In genomic region chr1:206658264-206658980, GRCh38 we compare ENCODE assay signal across 8 cellular contexts. TPM values are rescaled to one million over a fixed set of nuclear protein-coding genes. Genes with fewer than 3 reads are reported as not detected.
DNase-seq lines count a peak whose midpoint lies in the region; ATAC-seq, FAIRE-seq and TF ChIP-seq lines count a peak whose summit lies in the region.

No MANE protein-coding gene starts in this region.

- ATAC-seq in left lung (peak; percentile 59), GM21717 (IDR thresholded peaks at IDR 0.05; ENCODE audit: unreplicated experiment) (no peak)

- no peak for FAIRE-seq in frontal cortex (lab: Jason Lieb, UNC)

- no peak for TF ChIP-seq POLR2A in stomach (IDR thresholded peaks at IDR 0.05)

- H3K4me3 ChIP-seq in BLaER1 (peak overlapping the region; percentile 59), HEK293 (ENCODE audit: low read depth, low read length) (no peak overlapping the region), astrocyte of the spinal cord (ENCODE audit: low read depth, low read length) (no peak overlapping the region), left lung (no peak overlapping the region), stomach (no peak overlapping the region)

- peaks cover 96% of the 10 kb centered on the region for H3K4me1 ChIP-seq in BLaER1
- H3K4me1 ChIP-seq in HEK293 (ENCODE audit: control insufficient read depth, insufficient read depth, low read length) = peaks cover 8% of the 10 kb centered on the region
- peaks cover 11 to 17% of the 10 kb centered on the region in 2 donors for H3K4me1 ChIP-seq in left lung
- peaks cover 23 to 52% (median 35%) of the 10 kb centered on the region in 4 donors for H3K4me1 ChIP-seq in stomach

- H3K9ac ChIP-seq in BLaER1 = peak overlapping the region; percentile 90

- in situ Hi-C loops in astrocyte of the spinal cord (cut with HindIII; ENCODE audit: low sequenced_read_pairs) = no loop called here

- WGBS in stomach, 5 donors = 48 to 59% (median 57%) methylated on average over 22 of the region's 22 CpGs

- intact Hi-C loops in left lung (cut with DNase I) = no loop called here
- intact Hi-C loops in stomach (cut with DNase I; ENCODE audit: low total_unique reads) = no loop called here

- H3K9me3 ChIP-seq in BLaER1 (no peaks in the 10 kb centered on the region), HEK293 (ENCODE audit: control insufficient read depth, insufficient read depth, low read depth, low read length) (no peaks in the 10 kb centered on the region), left lung (no peaks in the 10 kb centered on the region), stomach (no peaks in the 10 kb centered on the region)

- TF ChIP-seq EP300 in stomach (IDR thresholded peaks at IDR 0.05) = no peak

- peaks cover 2% of the 10 kb centered on the region; the same call in 1 of the 2 replicates for H4K20me1 ChIP-seq in BLaER1

- H3K4me2 ChIP-seq in BLaER1 = peak overlapping the region; percentile 95

- H3K36me3 ChIP-seq in BLaER1 (peaks cover 16% of the 10 kb centered on the region; the same call in 1 of the 2 replicates), HEK293 (ENCODE audit: control insufficient read depth in 2 of 2, insufficient read depth in 1 of 2, low read length in 2 of 2) (no peaks in the 10 kb centered on the region), left lung (no peaks in the 10 kb centered on the region), stomach (no peaks in the 10 kb centered on the region)

- DNase-seq in SKM-1 treated with dmso at 0.1 percent for 144 hours (lab: John Stamatoyannopoulos, UW; ENCODE audit: unreplicated experiment) = peak; percentile 69
- peak; percentile 27 for DNase-seq in astrocyte of the spinal cord (ENCODE audit: low read depth, low spot score)
- peak in 1 of 2 donors; percentile 91 for DNase-seq in left lung
- DNase-seq in stomach = peak; percentile 44
- DNase-seq in frontal cortex (ENCODE audit: low spot score in 2 of 2) = no peak

- H3K27me3 ChIP-seq in BLaER1 = no peaks in the 10 kb centered on the region
- H3K27me3 ChIP-seq in left lung = peaks cover 0 to 9% of the 10 kb centered on the region in 2 donors
- H3K27me3 ChIP-seq in stomach = no peaks in the 10 kb centered on the region

- POLR2A ChIA-PET in HEK293 (lab: Yijun Ruan, JAX) = interaction anchor here (1.3 to 1.8 kb wide), 3 partner anchors 23 to 395 kb away, joined by 4 to 7 read pairs (median 5); partner anchors contain the start of genes DYRK3 and PFKFB2

- H3K27ac ChIP-seq in BLaER1 = peak overlapping the region; percentile 98
- H3K27ac ChIP-seq in HEK293 (ENCODE audit: extremely low read depth, low read depth, low read length) = no peak overlapping the region
- no peak overlapping the region for H3K27ac ChIP-seq in left lung
- peak overlapping the region; percentile 74 to 80 (median 77) for H3K27ac ChIP-seq in stomach

- TF ChIP-seq CTCF in HEK293 (tag by site-specific recombination; IDR thresholded peaks at IDR 0.05) (peak; percentile 64; the same call in 1 of the 2 replicates), astrocyte of the spinal cord (IDR thresholded peaks at IDR 0.05; ENCODE audit: low read depth, low read length) (peak; percentile 81), left lung (IDR thresholded peaks at IDR 0.05) (peak; percentile 64 to 79), stomach (IDR thresholded peaks at IDR 0.05) (peak in 3 of 7 experiments; percentile 53 to 72 (median 61))

- CTCF ChIA-PET in HEK293 (lab: Yijun Ruan, JAX) = interaction anchor here (0.7 to 25.1 kb wide), 20 partner anchors 9 to 326 kb away, joined by 3 to 380 read pairs (median 4); partner anchors contain the start of gene DYRK3

TF ChIP-seq in HEK293, 187 proteins besides CTCF, POLR2A, EP300 and RAD21 (continues in another document):
- TF ChIP-seq GLIS2 (tag by site-specific recombination; IDR thresholded peaks at IDR 0.05) = peak; percentile 44; the same call in 1 of the 2 replicates
- TF ChIP-seq ZNF473 (tag by site-specific recombination; IDR thresholded peaks at IDR 0.05) = no peak
- TF ChIP-seq ZNF157 (tag by site-specific recombination; IDR thresholded peaks at IDR 0.05) = no peak
- peak; percentile 75 for TF ChIP-seq ZNF341 (tag by site-specific recombination; IDR thresholded peaks at IDR 0.05; ENCODE audit: low read depth)
- peak; percentile 74 for TF ChIP-seq GLIS1 (tag by site-specific recombination; IDR thresholded peaks at IDR 0.05)
- peak; percentile 60 for TF ChIP-seq ZIC2 (tag by site-specific recombination; IDR thresholded peaks at IDR 0.05)
- TF ChIP-seq, protein P1, sequence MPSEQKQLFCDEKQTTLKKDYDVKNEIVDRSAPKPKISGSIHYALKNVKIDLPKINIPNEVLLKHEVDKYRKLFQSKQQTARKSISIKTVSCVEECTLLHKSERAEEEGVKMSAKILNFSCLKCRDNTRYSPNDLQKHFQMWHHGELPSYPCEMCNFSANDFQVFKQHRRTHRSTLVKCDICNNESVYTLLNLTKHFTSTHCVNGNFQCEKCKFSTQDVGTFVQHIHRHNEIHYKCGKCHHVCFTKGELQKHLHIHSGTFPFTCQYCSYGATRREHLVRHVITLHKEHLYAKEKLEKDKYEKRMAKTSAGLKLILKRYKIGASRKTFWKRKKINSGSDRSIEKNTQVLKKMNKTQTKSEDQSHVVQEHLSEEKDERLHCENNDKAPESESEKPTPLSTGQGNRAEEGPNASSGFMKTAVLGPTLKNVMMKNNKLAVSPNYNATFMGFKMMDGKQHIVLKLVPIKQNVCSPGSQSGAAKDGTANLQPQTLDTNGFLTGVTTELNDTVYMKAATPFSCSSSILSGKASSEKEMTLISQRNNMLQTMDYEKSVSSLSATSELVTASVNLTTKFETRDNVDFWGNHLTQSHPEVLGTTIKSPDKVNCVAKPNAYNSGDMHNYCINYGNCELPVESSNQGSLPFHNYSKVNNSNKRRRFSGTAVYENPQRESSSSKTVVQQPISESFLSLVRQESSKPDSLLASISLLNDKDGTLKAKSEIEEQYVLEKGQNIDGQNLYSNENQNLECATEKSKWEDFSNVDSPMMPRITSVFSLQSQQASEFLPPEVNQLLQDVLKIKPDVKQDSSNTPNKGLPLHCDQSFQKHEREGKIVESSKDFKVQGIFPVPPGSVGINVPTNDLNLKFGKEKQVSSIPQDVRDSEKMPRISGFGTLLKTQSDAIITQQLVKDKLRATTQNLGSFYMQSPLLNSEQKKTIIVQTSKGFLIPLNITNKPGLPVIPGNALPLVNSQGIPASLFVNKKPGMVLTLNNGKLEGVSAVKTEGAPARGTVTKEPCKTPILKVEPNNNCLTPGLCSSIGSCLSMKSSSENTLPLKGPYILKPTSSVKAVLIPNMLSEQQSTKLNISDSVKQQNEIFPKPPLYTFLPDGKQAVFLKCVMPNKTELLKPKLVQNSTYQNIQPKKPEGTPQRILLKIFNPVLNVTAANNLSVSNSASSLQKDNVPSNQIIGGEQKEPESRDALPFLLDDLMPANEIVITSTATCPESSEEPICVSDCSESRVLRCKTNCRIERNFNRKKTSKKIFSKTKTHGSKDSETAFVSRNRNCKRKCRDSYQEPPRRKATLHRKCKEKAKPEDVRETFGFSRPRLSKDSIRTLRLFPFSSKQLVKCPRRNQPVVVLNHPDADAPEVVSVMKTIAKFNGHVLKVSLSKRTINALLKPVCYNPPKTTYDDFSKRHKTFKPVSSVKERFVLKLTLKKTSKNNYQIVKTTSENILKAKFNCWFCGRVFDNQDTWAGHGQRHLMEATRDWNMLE (tag by site-specific recombination; conservative IDR thresholded peaks at IDR 0.05; ENCODE audit: low read depth) = no peak
- TF ChIP-seq ZNF830 (tag by site-specific recombination; IDR thresholded peaks at IDR 0.05; ENCODE audit: low read depth) = no peak
- TF ChIP-seq SP2 (tag by site-specific recombination; IDR thresholded peaks at IDR 0.05) = no peak
- no peak for TF ChIP-seq ZNF239 (tag by site-specific recombination; IDR thresholded peaks at IDR 0.05)
- 0 out of 2 replicates have a peak, but pooled peaks have one; percentile 15 for TF ChIP-seq ZBTB17 (tag by site-specific recombination; IDR thresholded peaks at IDR 0.05)
- no peak for TF ChIP-seq GLI2 (tag by site-specific recombination; IDR thresholded peaks at IDR 0.05; ENCODE audit: borderline replicate concordance, low read depth)
- TF ChIP-seq PRDM6 (tag by site-specific recombination; IDR thresholded peaks at IDR 0.05) = no peak
- TF ChIP-seq ZNF391 (tag by site-specific recombination; IDR thresholded peaks at IDR 0.05; ENCODE audit: borderline replicate concordance, low read depth) = no peak
- TF ChIP-seq ZNF600 (tag by site-specific recombination; IDR thresholded peaks at IDR 0.05) = peak; percentile 35; the same call in 1 of the 2 replicates
- TF ChIP-seq, protein P2, sequence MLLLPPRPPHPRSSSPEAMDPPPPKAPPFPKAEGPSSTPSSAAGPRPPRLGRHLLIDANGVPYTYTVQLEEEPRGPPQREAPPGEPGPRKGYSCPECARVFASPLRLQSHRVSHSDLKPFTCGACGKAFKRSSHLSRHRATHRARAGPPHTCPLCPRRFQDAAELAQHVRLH (tag by site-specific recombination; IDR thresholded peaks at IDR 0.05) = no peak

RNA-seq across cellular contexts. Expression of gene DYRK3, which starts 23.1 kb away (rescaled TPM):
- total RNA-seq in left lung = 10 to 100 TPM; 11.5 to 11.8 TPM
- total RNA-seq in stomach = 10 to 100 TPM in 1 of 5 donors, 1 to 10 TPM in 3, not detected in 1; 1.2 to 21.9 (median 4.7) TPM
- 1 to 10 TPM; 1.5 to 3.2 (median 2.1) TPM for polyA plus RNA-seq in stomach
- 14.7 TPM for total RNA-seq in frontal cortex

RNA-seq across cellular contexts. Expression of gene MAPKAPK2, which starts 26.3 kb away (rescaled TPM):
- total RNA-seq in left lung (100 to 1,000 TPM in 1 of 2 donors, 10 to 100 TPM in 1; 92.2 to 113 TPM), stomach (10 to 100 TPM; 22.6 to 78.0 (median 43.9) TPM), frontal cortex (7.3 TPM)
- 10 to 100 TPM; 30.1 to 60.8 (median 55.4) TPM for polyA plus RNA-seq in stomach

RNA-seq across cellular contexts. Expression of gene EIF2D, which starts 46.2 kb away (rescaled TPM):
- total RNA-seq in left lung (10 to 100 TPM; 37.5 to 39.5 TPM), stomach (100 to 1,000 TPM in 1 of 5 donors, 10 to 100 TPM in 4; 16.9 to 130 (median 39.8) TPM), frontal cortex (13.9 TPM)
- 10 to 100 TPM; 48.7 to 55.8 (median 48.9) TPM for polyA plus RNA-seq in stomach

Comparison
In these comparisons a context has a peak if more than half of its experiments do, and no peak if none do; other contexts are left out.
1. H3K27ac ChIP-seq: peak in BLaER1 (single experiment) and stomach (5 of 5); none in HEK293 (single experiment) and left lung (0 of 2).
2. DNase-seq: peak in SKM-1 treated with dmso at 0.1 percent for 144 hours (single experiment), astrocyte of the spinal cord (single experiment) and stomach (single experiment); none in frontal cortex (0 of 2).